Comparison of ENCODE assay signal across 6 cellular contexts in the genomic region with DNA sequence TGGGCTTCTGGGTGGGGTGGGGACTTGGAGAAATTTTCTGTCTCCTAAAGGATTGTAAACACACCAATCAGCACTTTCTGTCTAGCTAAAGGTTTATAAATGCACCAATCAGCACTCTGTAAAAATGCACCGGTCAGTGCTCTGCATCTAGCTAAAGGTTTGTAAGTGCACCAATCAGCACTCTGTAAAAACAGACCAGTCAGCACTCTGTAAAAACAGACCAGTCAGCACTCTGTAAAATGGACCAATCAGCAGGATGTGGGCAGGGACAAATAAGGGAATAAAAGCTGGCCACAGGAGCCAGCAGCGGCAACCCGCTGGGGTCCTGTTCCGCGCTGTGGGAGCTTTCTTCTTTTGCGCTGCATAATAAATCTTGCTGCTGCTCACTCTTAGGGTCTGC.
DNase-seq lines count a peak whose midpoint lies in the region; ATAC-seq, FAIRE-seq and TF ChIP-seq lines count a peak whose summit lies in the region.
"Not testable (repeated sequence)": the region's sequence is repeated elsewhere in the genome, so short reads cannot be mapped to it uniquely, and the experiment has no call there.

No MANE protein-coding gene starts in this region.

- not testable (repeated sequence) for H3K4ac ChIP-seq in IMR-90 (ENCODE audit: low read depth, low read length)

- H3K9ac ChIP-seq in IMR-90 (ENCODE audit: low read depth, low read length); GM12878 (ENCODE audit: control insufficient read depth, insufficient read depth, low read length); K562 (ENCODE audit: insufficient read depth in 1 of 2, low read depth in 2 of 2, low read length in 2 of 2); HepG2 (ENCODE audit: insufficient read depth, low read depth, low read length): not testable (repeated sequence)

- not testable (repeated sequence) for H2AFZ ChIP-seq in IMR-90 (replicated peaks; ENCODE audit: low read length, poor library complexity); GM12878 (ENCODE audit: control insufficient read depth, low read depth, low read length); K562 (ENCODE audit: low read depth, low read length); HepG2 (ENCODE audit: low read length)

- H3K4me1 ChIP-seq in A549; IMR-90 (ENCODE audit: control insufficient read depth, insufficient read depth, low read length); GM12878 (ENCODE audit: control insufficient read depth, insufficient read depth, low read length); K562 (replicated peaks in 1 of 2; ENCODE audit: control insufficient read depth in 2 of 2, insufficient read depth in 2 of 2, low read length in 2 of 2); HepG2 (ENCODE audit: insufficient read depth, low read length); testis: not testable (repeated sequence)

- ATAC-seq in A549; IMR-90 (ENCODE audit: low read depth); GM12878; K562; HepG2: not testable (repeated sequence)

- not testable (repeated sequence) for FAIRE-seq in A549 (lab: Jason Lieb, UNC); GM12878 (lab: Jason Lieb, UNC); K562 (lab: Jason Lieb, UNC); HepG2 (lab: Jason Lieb, UNC)

- SMC1A ChIA-PET in GM12878 (lab: Charles Lee; ENCODE audit: uncharacterized antibody, unreplicated experiment), result interaction anchor here (1.1 to 1.8 kb wide), 3 partner anchors 10 to 347 kb away, joined by 3 to 6 read pairs (median 5); no protein-coding TSS in a partner anchor

- CTCF ChIA-PET in A549 (lab: Yijun Ruan, JAX); K562 (lab: Yijun Ruan, JAX; ENCODE audit: low intra/inter-chr PET ratio); HepG2 (lab: Yijun Ruan, JAX; ENCODE audit: low intra/inter-chr PET ratio, low total read pairs): not testable (repeated sequence)
- CTCF ChIA-PET in IMR-90 (lab: Yijun Ruan, JAX), result interaction anchor here (0.9 kb wide), 1 partner anchor 10 kb away, joined by 3 read pairs; no protein-coding TSS in a partner anchor
- CTCF ChIA-PET in GM12878 (lab: Yijun Ruan, JAX), result interaction anchor here (0.6 to 1.1 kb wide), 5 partner anchors 9 to 370 kb away, joined by 3 to 6 read pairs (median 3); no protein-coding TSS in a partner anchor

- intact Hi-C loops in IMR-90 (cut with micrococcal nuclease) (loop anchor here (5.0 kb wide), 1 partner anchor 83 kb away; no protein-coding TSS in a partner anchor), K562 (cut with micrococcal nuclease) (loop anchor here (5.0 kb wide), 1 partner anchor 513 kb away; a partner anchor contains a TSS)
- intact Hi-C loops in GM12878 (cut with micrococcal nuclease; ENCODE audit: unreplicated experiment); HepG2 (cut with micrococcal nuclease; ENCODE audit: unreplicated experiment); testis (cut with DNase I; ENCODE audit: low total_unique reads): not testable (repeated sequence)

- H3K27ac ChIP-seq in A549; IMR-90 (ENCODE audit: insufficient read depth, low read length); GM12878 (ENCODE audit: control insufficient read depth, insufficient read depth); K562 (ENCODE audit: extremely low read depth, low read depth, low read length); HepG2 (ENCODE audit: extremely low read length, insufficient read depth, low read length); testis: not testable (repeated sequence)

- TF ChIP-seq POLR2A in A549 (IDR thresholded peaks at IDR 0.05; ENCODE audit: low read length); IMR-90 (IDR thresholded peaks at IDR 0.05; ENCODE audit: low read depth, low read length); GM12878 (IDR thresholded peaks at IDR 0.05; ENCODE audit: low read depth, low read length); K562 (conservative IDR thresholded peaks at IDR 0.05); HepG2 (IDR thresholded peaks at IDR 0.05; ENCODE audit: insufficient read depth in 1 of 2, low read depth in 2 of 2, low read length in 2 of 2); testis (IDR thresholded peaks at IDR 0.05): not testable (repeated sequence)

- not testable (repeated sequence) for BruUV-seq in IMR-90 (replicated peaks; lab: Mats Ljungman, UMichigan); GM12878 (replicated peaks; lab: Mats Ljungman, UMichigan); K562 (replicated peaks; lab: Mats Ljungman, UMichigan); HepG2 (replicated peaks; lab: Mats Ljungman, UMichigan)

- not testable (repeated sequence) for H3K23ac ChIP-seq in IMR-90 (ENCODE audit: low read depth, low read length)

- H2BK120ac ChIP-seq in IMR-90 (ENCODE audit: low read depth, low read length), result not testable (repeated sequence)

- DNase-seq in A549 (ENCODE audit: low read depth in 1 of 2, low spot score in 1 of 2); IMR-90; GM12878 (ENCODE audit: low read depth, low spot score); K562 (ENCODE audit: extremely low read depth in 1 of 4, low spot score in 3 of 4); HepG2 (ENCODE audit: low spot score): not testable (repeated sequence)
- DNase-seq in testis, result peak; percentile 50

- not testable (repeated sequence) for H3K36me3 ChIP-seq in IMR-90 (ENCODE audit: control insufficient read depth, insufficient read depth, low read length); GM12878 (ENCODE audit: control insufficient read depth in 2 of 2, insufficient read depth in 2 of 2, low read length in 1 of 2); K562 (ENCODE audit: control insufficient read depth, insufficient read depth, low read length); HepG2 (replicated peaks in 1 of 2; ENCODE audit: control insufficient read depth in 1 of 2, insufficient read depth in 2 of 2, low read length in 2 of 2); testis (ENCODE audit: low read depth, missing control alignments)

- POLR2A ChIA-PET in A549 (lab: Yijun Ruan, JAX); IMR-90 (lab: Charles Lee; ENCODE audit: unreplicated experiment); GM12878 (lab: Charles Lee); K562 (lab: Yijun Ruan, JAX); HepG2 (lab: Yijun Ruan, JAX): not testable (repeated sequence)

- TF ChIP-seq EP300 in A549 (IDR thresholded peaks at IDR 0.05); GM12878 (IDR thresholded peaks at IDR 0.05; ENCODE audit: borderline replicate concordance in 1 of 2, control insufficient read depth in 1 of 2, low read depth in 2 of 2, low read length in 2 of 2); K562 (IDR thresholded peaks at IDR 0.05; ENCODE audit: low read length); HepG2 (IDR thresholded peaks at IDR 0.05; ENCODE audit: low read depth in 2 of 2, low read length in 2 of 2); HepG2 (CRISPR knock-in tag; IDR thresholded peaks at IDR 0.05; ENCODE audit: borderline replicate concordance): not testable (repeated sequence)

- H3K4me3 ChIP-seq in A549; IMR-90 (ENCODE audit: insufficient read depth, low read depth, low read length); GM12878; K562; HepG2 (replicated peaks in 1 of 3; ENCODE audit: insufficient read depth in 1 of 3, low read depth in 2 of 3, low read length in 3 of 3); testis: not testable (repeated sequence)

- H2BK20ac ChIP-seq in IMR-90 (ENCODE audit: low read depth, low read length), result not testable (repeated sequence)

- WGBS in A549 (ENCODE audit: missing lambda C conversion rate), result 82% methylated on average over 6 of the region's 6 CpGs
- WGBS in IMR-90 (ENCODE audit: extremely low coverage in 2 of 2, insufficient read length in 1 of 2), 2 experiments, result 100% methylated on average over 5 of the region's 6 CpGs; no CpG with 5 or more reads in 1 of the 2 experiments
- 92% methylated on average over 6 of the region's 6 CpGs for WGBS in GM12878 (ENCODE audit: insufficient coverage, insufficient replicate concordance, low lambda C conversion rate, missing lambda C conversion rate)
- 2% methylated on average over 6 of the region's 6 CpGs for WGBS in K562 (ENCODE audit: insufficient coverage, low coverage, missing lambda C conversion rate)
- 66% methylated on average over 4 of the region's 6 CpGs for WGBS in HepG2 (ENCODE audit: low lambda C conversion rate)
- 63 to 71% methylated on average over 6 of the region's 6 CpGs for WGBS in testis, 2 donors

- not testable (repeated sequence) for H3K79me2 ChIP-seq in GM12878 (ENCODE audit: control insufficient read depth, insufficient read depth, low read length); K562 (ENCODE audit: control insufficient read depth, insufficient read depth, low read length); HepG2 (ENCODE audit: insufficient read depth, low read length)

- not testable (repeated sequence) for H3K14ac ChIP-seq in IMR-90 (replicated peaks; ENCODE audit: low read depth, low read length)

- TF ChIP-seq CTCF in A549 (IDR thresholded peaks at IDR 0.05); IMR-90 (conservative IDR thresholded peaks at IDR 0.05; ENCODE audit: low read depth, low read length); GM12878 (IDR thresholded peaks at IDR 0.05 in 2 of 3, conservative IDR thresholded peaks at IDR 0.05 in 1 of 3; ENCODE audit: control insufficient read depth in 2 of 3, extremely low read depth in 1 of 3, insufficient read depth in 1 of 3, low read depth in 3 of 3, low read length in 3 of 3); K562 (IDR thresholded peaks at IDR 0.05 in 2 of 3, conservative IDR thresholded peaks at IDR 0.05 in 1 of 3; ENCODE audit: insufficient read depth in 2 of 3, low read depth in 1 of 3, low read length in 3 of 3); HepG2 (CRISPR knock-in tag; IDR thresholded peaks at IDR 0.05); testis (IDR thresholded peaks at IDR 0.05): not testable (repeated sequence)

- H4K5ac ChIP-seq in IMR-90 (ENCODE audit: low read depth, low read length), result not testable (repeated sequence)

- dilution Hi-C loops in IMR-90 (cut with HindIII; ENCODE audit: low sequenced_read_pairs, unreplicated experiment), result not testable (repeated sequence)

- not testable (repeated sequence) for H4K20me1 ChIP-seq in IMR-90 (ENCODE audit: insufficient read depth, low read length); GM12878 (ENCODE audit: control insufficient read depth, insufficient read depth); K562 (replicated peaks; ENCODE audit: control insufficient read depth, insufficient read depth, low read length); HepG2 (ENCODE audit: insufficient read depth, low read length)

- H3K27me3 ChIP-seq in IMR-90 (ENCODE audit: control insufficient read depth, insufficient read depth, low read length); GM12878 (replicated peaks in 1 of 2; ENCODE audit: control insufficient read depth in 2 of 2, insufficient read depth in 2 of 2, low read length in 1 of 2); K562 (ENCODE audit: control insufficient read depth in 2 of 2, insufficient read depth in 2 of 2, low read length in 2 of 2); HepG2 (ENCODE audit: control insufficient read depth in 1 of 2, insufficient read depth in 2 of 2, low read length in 2 of 2); testis: not testable (repeated sequence)

- not testable (repeated sequence) for H4K91ac ChIP-seq in IMR-90 (ENCODE audit: insufficient read depth, low read depth, low read length)

- H3K79me1 ChIP-seq in IMR-90 (ENCODE audit: low read depth in 1 of 2, low read length in 2 of 2), result not testable (repeated sequence)

- not testable (repeated sequence) for H2BK15ac ChIP-seq in IMR-90 (ENCODE audit: low read depth, low read length)

- not testable (repeated sequence) for H3K18ac ChIP-seq in IMR-90 (ENCODE audit: low read depth, low read length)

- TF ChIP-seq RAD21 in A549 (conservative IDR thresholded peaks at IDR 0.05 in 1 of 2, IDR thresholded peaks at IDR 0.05 in 1 of 2); IMR-90 (IDR thresholded peaks at IDR 0.05; ENCODE audit: low read length); GM12878 (IDR thresholded peaks at IDR 0.05; ENCODE audit: insufficient read depth, low read depth, low read length); K562 (CRISPR knock-in tag; conservative IDR thresholded peaks at IDR 0.05 in 1 of 2, IDR thresholded peaks at IDR 0.05 in 1 of 2); HepG2 (CRISPR knock-in tag; IDR thresholded peaks at IDR 0.05): not testable (repeated sequence)

- H2AK5ac ChIP-seq in IMR-90 (ENCODE audit: low read depth, low read length), result not testable (repeated sequence)

- not testable (repeated sequence) for H3K56ac ChIP-seq in IMR-90 (ENCODE audit: extremely low read depth, insufficient read depth, low read length)

- RAD21 ChIA-PET in GM12878 (lab: Charles Lee; ENCODE audit: unreplicated experiment), result interaction anchor here (0.7 to 0.8 kb wide), 2 partner anchors 266 to 347 kb away, joined by 3 read pairs; no protein-coding TSS in a partner anchor

- not testable (repeated sequence) for H2AK9ac ChIP-seq in IMR-90 (replicated peaks; ENCODE audit: low read depth, low read length, poor library complexity)

- not testable (repeated sequence) for H4K8ac ChIP-seq in IMR-90 (ENCODE audit: low read depth in 2 of 2, low read length in 2 of 2)

- not testable (repeated sequence) for H3K9me1 ChIP-seq in IMR-90 (ENCODE audit: insufficient read depth, low read length); K562 (ENCODE audit: control insufficient read depth, insufficient read depth, low read length)

- H3K4me2 ChIP-seq in A549; IMR-90 (ENCODE audit: low read depth, low read length); GM12878 (ENCODE audit: control insufficient read depth, insufficient read depth); K562 (ENCODE audit: insufficient read depth, low read length); HepG2 (ENCODE audit: low read depth, low read length): not testable (repeated sequence)

- not testable (repeated sequence) for H3K9me3 ChIP-seq in A549; IMR-90 (ENCODE audit: control insufficient read depth, insufficient read depth, low read length); GM12878 (replicated peaks; ENCODE audit: control insufficient read depth, insufficient read depth, low read length); K562 (replicated peaks; ENCODE audit: control insufficient read depth, insufficient read depth, low read depth, low read length); HepG2 (ENCODE audit: low read length); testis

- H2BK5ac ChIP-seq in IMR-90 (ENCODE audit: low read depth, low read length, poor library complexity, severe bottlenecking), result not testable (repeated sequence)

- in situ Hi-C loops in IMR-90 (cut with MboI; ENCODE audit: low sequenced_read_pairs), result loop anchor here (10.0 kb wide), 2 partner anchors 345 to 515 kb away; a partner anchor contains a TSS
- in situ Hi-C loops in GM12878 (cut with MboI), result loop anchor here (5.0 kb wide), 1 partner anchor 353 kb away; no protein-coding TSS in a partner anchor
- in situ Hi-C loops in K562 (cut with MboI), result not testable (repeated sequence)
- in situ Hi-C loops in HepG2 (cut with HindIII; ENCODE audit: extremely low pct_ligation_motif_present, low pct_unique_long_range_greater_than_20kb), result loop anchor here (25.0 kb wide), 1 partner anchor 348 kb away; no protein-coding TSS in a partner anchor
